ENCODE assay signal across 12 cellular contexts in the genomic region with DNA sequence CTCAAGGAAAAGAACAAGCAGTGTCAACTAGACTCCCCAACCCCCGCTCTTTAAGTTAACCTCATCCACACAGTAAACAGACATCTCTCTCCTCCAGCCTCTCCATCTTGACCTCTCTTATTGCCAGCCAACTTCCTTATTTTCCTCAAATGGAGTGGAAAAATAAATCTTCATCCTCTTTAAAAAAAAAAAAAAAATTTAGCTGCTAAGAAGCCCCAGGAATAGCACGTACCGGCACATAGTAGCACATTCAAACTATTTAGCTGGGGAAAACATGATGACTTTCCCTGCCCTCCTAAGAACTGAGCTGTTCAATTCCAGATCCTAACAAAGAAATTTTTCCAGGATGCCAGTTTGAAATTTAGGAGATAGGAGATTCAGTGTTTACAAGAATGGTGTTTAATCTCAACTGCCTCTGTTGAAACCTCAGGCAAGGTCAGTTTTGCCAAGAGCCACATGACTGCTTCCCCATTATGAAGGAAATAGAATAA.
DNase-seq lines count a peak whose midpoint lies in the region; ATAC-seq and TF ChIP-seq lines count a peak whose summit lies in the region.
"Had no signal": no experiment of that assay in that cellular context is flagged by ENCODE, and none has a peak within 500 bp of the region (broad histone marks: within the 10 kb centered on the region; RNA-seq: fewer than 3 reads in every experiment).

No MANE protein-coding gene starts in this region.

- peaks cover 26% of the 10 kb centered on the region for H3K4me1 ChIP-seq in mammary epithelial cell (ENCODE audit: insufficient read depth, low read length)
- H3K4me1 ChIP-seq in muscle layer of duodenum (ENCODE audit: control insufficient read depth in 1 of 2, insufficient read depth in 2 of 2, low read length in 2 of 2): peaks cover 6 to 22% of the 10 kb centered on the region in 2 donors
- no peaks in the 10 kb centered on the region for H3K4me1 ChIP-seq in urinary bladder (ENCODE audit: insufficient read depth)
- peaks cover 5% of the 10 kb centered on the region for H3K4me1 ChIP-seq in MM.1S (ENCODE audit: low read length)

- BruUV-seq in MCF 10A (replicated peaks; lab: Mats Ljungman, UMichigan) (no TSS peak), mammary epithelial cell (replicated peaks; lab: Mats Ljungman, UMichigan) (no TSS peak)

- no peaks in the 10 kb centered on the region for H3K36me3 ChIP-seq in mammary epithelial cell (ENCODE audit: insufficient read depth, low read length)
- H3K36me3 ChIP-seq in muscle layer of duodenum (ENCODE audit: control insufficient read depth in 1 of 2, insufficient read depth in 2 of 2, low read length in 2 of 2): no peaks in the 10 kb centered on the region
- no peaks in the 10 kb centered on the region for H3K36me3 ChIP-seq in urinary bladder (ENCODE audit: insufficient read depth)
- H3K36me3 ChIP-seq in MM.1S (replicated peaks; ENCODE audit: insufficient read depth, low read length): no peaks in the 10 kb centered on the region

- TF ChIP-seq CTCF in MCF 10A (IDR thresholded peaks at IDR 0.05; ENCODE audit: unreplicated experiment) (no peak), mammary epithelial cell (conservative IDR thresholded peaks at IDR 0.05 in 1 of 2, IDR thresholded peaks at IDR 0.05 in 1 of 2; ENCODE audit: extremely low read depth in 1 of 2, insufficient read depth in 1 of 2, low read depth in 1 of 2, low read length in 2 of 2) (no peak), dorsolateral prefrontal cortex (IDR thresholded peaks at IDR 0.05 in 54 of 56, conservative IDR thresholded peaks at IDR 0.05 in 2 of 56; ENCODE audit: low read depth in 1 of 56, partially characterized antibody in 56 of 56) (no peak), MM.1S (IDR thresholded peaks at IDR 0.05; ENCODE audit: low read length) (no peak)

- dilution Hi-C loops in mammary epithelial cell (cut with HindIII; ENCODE audit: low sequenced_read_pairs): no loop called here

- H3K27me3 ChIP-seq in mammary epithelial cell (ENCODE audit: insufficient read depth, low read length) (no peaks in the 10 kb centered on the region), dorsolateral prefrontal cortex (peaks cover 0 to 5% (median 0%) of the 10 kb centered on the region in 45 donors), muscle layer of duodenum (ENCODE audit: low read depth, low read length) (no peaks in the 10 kb centered on the region), MM.1S (replicated peaks; ENCODE audit: insufficient read depth, low read length) (no peaks in the 10 kb centered on the region)

- no peak overlapping the region for H3K27ac ChIP-seq in mammary epithelial cell (ENCODE audit: insufficient read depth, low read depth, low read length)
- peak overlapping the region in 49 of 59 donors; percentile 2 to 86 (median 53) for H3K27ac ChIP-seq in dorsolateral prefrontal cortex
- peak overlapping the region; percentile 65 for H3K27ac ChIP-seq in muscle layer of duodenum (ENCODE audit: low read length)
- H3K27ac ChIP-seq in urinary bladder (ENCODE audit: low read depth): peak overlapping the region; percentile 50
- no peak overlapping the region for H3K27ac ChIP-seq in MM.1S (ENCODE audit: low read length)

- no peaks in the 10 kb centered on the region for H3F3A ChIP-seq in MM.1S (ENCODE audit: insufficient read depth, low read length)

- no peaks in the 10 kb centered on the region for H3K9me2 ChIP-seq in MM.1S (replicated peaks; ENCODE audit: insufficient read depth, low read length)

- DNase-seq in MCF 10A (ENCODE audit: unreplicated experiment): no peak
- no peak for DNase-seq in mammary epithelial cell
- DNase-seq in dorsolateral prefrontal cortex: no peak
- DNase-seq in NCI-H2029 (lab: John Stamatoyannopoulos, UW): no peak
- DNase-seq in MM.1S: no peak
- DNase-seq: activated gamma-delta T cell, cortex of kidney, midbrain had no signal

- H3K4me3 ChIP-seq in mammary epithelial cell (replicated peaks in 1 of 3; ENCODE audit: insufficient read depth in 1 of 3, low read depth in 2 of 3, low read length in 3 of 3) (no peak overlapping the region), dorsolateral prefrontal cortex (peak overlapping the region in 1 of 59 donors; percentile 4), muscle layer of duodenum (ENCODE audit: low read depth in 1 of 2, low read length in 2 of 2) (no peak overlapping the region), urinary bladder (ENCODE audit: low read depth, low read length) (no peak overlapping the region), MM.1S (ENCODE audit: low read length) (no peak overlapping the region)

- H3K27me3 Mint-ChIP-seq in MCF 10A (ENCODE audit: insufficient read depth, unreplicated experiment): no peaks in the 10 kb centered on the region
- H3K27me3 Mint-ChIP-seq: IgD-negative memory B cell had no signal

- H3K36me3 Mint-ChIP-seq in MCF 10A (ENCODE audit: insufficient read depth, unreplicated experiment): no peaks in the 10 kb centered on the region
- H3K36me3 Mint-ChIP-seq: IgD-negative memory B cell had no signal

- CTCF ChIA-PET in MCF 10A (lab: Yijun Ruan, JAX) (interaction anchor here (0.5 to 0.8 kb wide), 4 partner anchors 19 to 150 kb away, joined by 3 to 5 read pairs (median 3); no protein-coding TSS in a partner anchor), mammary epithelial cell (lab: Charles Lee; ENCODE audit: low non-redundant PET) (interaction anchor here (0.6 kb wide), 1 partner anchor 8 kb away, joined by 3 read pairs; no protein-coding TSS in a partner anchor)

- H3K9me3 ChIP-seq in mammary epithelial cell (replicated peaks; ENCODE audit: insufficient read depth, low read length) (no peaks in the 10 kb centered on the region), muscle layer of duodenum (ENCODE audit: control insufficient read depth in 1 of 2, low read length in 2 of 2) (no peaks in the 10 kb centered on the region), MM.1S (replicated peaks; ENCODE audit: insufficient read depth, low read length) (no peaks in the 10 kb centered on the region)

- H4K20me1 ChIP-seq in mammary epithelial cell (ENCODE audit: insufficient read depth, low read length) (no peaks in the 10 kb centered on the region), MM.1S (ENCODE audit: insufficient read depth, low read length) (no peaks in the 10 kb centered on the region)

- peaks cover 25% of the 10 kb centered on the region for H3K79me2 ChIP-seq in mammary epithelial cell (ENCODE audit: insufficient read depth, low read length)
- no peaks in the 10 kb centered on the region for H3K79me2 ChIP-seq in MM.1S (ENCODE audit: low read length)

- intact Hi-C loops in MCF 10A (cut with micrococcal nuclease) (no loop called here), mammary epithelial cell (cut with micrococcal nuclease) (no loop called here), dorsolateral prefrontal cortex (cut with DNase I) (no loop called here)

- POLR2A ChIA-PET in MCF 10A (lab: Yijun Ruan, JAX): interaction anchor here (0.7 to 1.6 kb wide), 4 partner anchors 8 to 69 kb away, joined by 3 to 5 read pairs (median 4); no protein-coding TSS in a partner anchor

- WGBS in mammary epithelial cell (ENCODE audit: low coverage, missing lambda C conversion rate): 97% methylated on average over 3 of the region's 3 CpGs
- WGBS in urinary bladder: 44% methylated on average over 3 of the region's 3 CpGs

- H3K4me1 Mint-ChIP-seq in MCF 10A (ENCODE audit: insufficient read depth, unreplicated experiment): peaks cover 51% of the 10 kb centered on the region

- H3K9me3 Mint-ChIP-seq in MCF 10A (ENCODE audit: unreplicated experiment): no peaks in the 10 kb centered on the region

- in situ Hi-C loops in mammary epithelial cell (cut with MboI; ENCODE audit: low sequenced_read_pairs in 2 of 2): no loop called here

- no peak overlapping the region for H3K4me2 ChIP-seq in mammary epithelial cell (ENCODE audit: insufficient read depth, low read depth, low read length)
- H3K4me2 ChIP-seq in MM.1S (ENCODE audit: low read depth, low read length): no peak overlapping the region

- no peak overlapping the region for H3K4me3 Mint-ChIP-seq in MCF 10A (ENCODE audit: unreplicated experiment)

- H2AFZ ChIP-seq in mammary epithelial cell (ENCODE audit: low read depth, low read length) (no peak overlapping the region), MM.1S (ENCODE audit: low read length) (no peak overlapping the region)

- ATAC-seq in GM19395 (IDR thresholded peaks at IDR 0.05; ENCODE audit: unreplicated experiment): no peak

- H3K9ac ChIP-seq in mammary epithelial cell (ENCODE audit: insufficient read depth, low read length) (no peak overlapping the region), MM.1S (ENCODE audit: low read length) (no peak overlapping the region)

- H3K27ac Mint-ChIP-seq in MCF 10A (ENCODE audit: low read depth, unreplicated experiment): peak overlapping the region; percentile 96

Comparison
In these comparisons a context has a peak if more than half of its experiments do, and no peak if none do; other contexts are left out.
1. H3K27ac ChIP-seq: peak in dorsolateral prefrontal cortex (49 of 59), muscle layer of duodenum (single experiment) and urinary bladder (single experiment); none in mammary epithelial cell (single experiment) and MM.1S (single experiment).